ENCODE assay signal across 11 cellular contexts in genomic region chr10:124723826-124724225, GRCh38. TPM values are rescaled to one million over a fixed set of nuclear protein-coding genes. Genes with fewer than 3 reads are reported as not detected.
A peak's percentile ranks its signal among the peaks of the same experiment; 100 is the strongest.
DNase-seq lines count a peak whose midpoint lies in the region; ATAC-seq and TF ChIP-seq lines count a peak whose summit lies in the region.
"Had no signal": no experiment of that assay in that cellular context is flagged by ENCODE, and none has a peak within 500 bp of the region (broad histone marks: within the 10 kb centered on the region; RNA-seq: fewer than 3 reads in every experiment).

No MANE protein-coding gene starts in this region.

- peak overlapping the region; percentile 8 to 38 for H3K4me3 ChIP-seq in mucosa of rectum (ENCODE audit: low read length in 2 of 2)
- H3K4me3 ChIP-seq in thymus (ENCODE audit: low read length) = no peak overlapping the region
- H3K4me3 ChIP-seq: A549 had no signal

- H3K9me3 ChIP-seq in mucosa of rectum (ENCODE audit: control insufficient read depth in 2 of 2, low read length in 2 of 2) = no peaks in the 10 kb centered on the region
- no peaks in the 10 kb centered on the region for H3K9me3 ChIP-seq in thymus (ENCODE audit: control insufficient read depth)
- H3K9me3 ChIP-seq: A549 had no signal

- no peak for ATAC-seq in GM21825 (IDR thresholded peaks at IDR 0.05; ENCODE audit: unreplicated experiment)
- ATAC-seq: A549, PC-3 had no signal

- no peak overlapping the region for H3K4me3 Mint-ChIP-seq in activated CD4-positive, alpha-beta T cell treated with anti-CD3 and anti-CD28 coated beads, Interleukin-2, amount 10 ng/mL, durations not matched to agents 7 days and 5 days
- peak overlapping the region in 2 of 5 experiments; percentile 12 to 28 for H3K4me3 Mint-ChIP-seq in brain

- H3K4me1 ChIP-seq in mucosa of rectum (ENCODE audit: control insufficient read depth in 2 of 2, insufficient read depth in 2 of 2, low read length in 2 of 2) (peaks cover 71 to 88% of the 10 kb centered on the region in 2 donors), thymus (ENCODE audit: control insufficient read depth, insufficient read depth, low read length) (peaks cover 81% of the 10 kb centered on the region)
- H3K4me1 ChIP-seq: A549 had no signal

- H3K36me3 Mint-ChIP-seq in activated CD4-positive, alpha-beta T cell treated with anti-CD3 and anti-CD28 coated beads, Interleukin-2, amount 10 ng/mL, durations not matched to agents 7 days and 5 days (ENCODE audit: low read depth) = peaks cover 32% of the 10 kb centered on the region
- peaks cover 27% of the 10 kb centered on the region for H3K36me3 Mint-ChIP-seq in brain

- no peaks in the 10 kb centered on the region for H3K9me3 Mint-ChIP-seq in activated CD4-positive, alpha-beta T cell treated with anti-CD3 and anti-CD28 coated beads, Interleukin-2, amount 10 ng/mL, durations not matched to agents 7 days and 5 days
- H3K9me3 Mint-ChIP-seq in brain = no peaks in the 10 kb centered on the region

- TF ChIP-seq CTCF in brain (conservative IDR thresholded peaks at IDR 0.05) = no peak

- H3K27ac ChIP-seq in mucosa of rectum (ENCODE audit: low read depth in 2 of 2, low read length in 2 of 2) (peak overlapping the region; percentile 80 to 87), thymus (ENCODE audit: low read depth) (peak overlapping the region; percentile 94)
- H3K27ac ChIP-seq: A549 had no signal

- no peaks in the 10 kb centered on the region for H3K27me3 Mint-ChIP-seq in activated CD4-positive, alpha-beta T cell treated with anti-CD3 and anti-CD28 coated beads, Interleukin-2, amount 10 ng/mL, durations not matched to agents 7 days and 5 days
- no peaks in the 10 kb centered on the region for H3K27me3 Mint-ChIP-seq in brain

- no peak for DNase-seq in activated CD4-positive, alpha-beta T cell treated with anti-CD3 and anti-CD28 coated beads, Interleukin-2, amount 10 ng/mL, durations not matched to agents 7 days and 5 days
- DNase-seq in activated CD4-positive, alpha-beta T cell treated with anti-CD3 and anti-CD28 coated beads, Interleukin-2, amount 50 U/mL, for 4 hours = no peak
- DNase-seq in HK-2 (ENCODE audit: unreplicated experiment) (no peak), anterior cingulate cortex (lab: John Stamatoyannopoulos, UW) (no peak)
- DNase-seq: KG1, PC-3 had no signal

- H3K9ac ChIP-seq in mucosa of rectum (ENCODE audit: low read depth in 1 of 2, low read length in 2 of 2) = peak overlapping the region; percentile 58 to 65

- H3K27ac Mint-ChIP-seq in activated CD4-positive, alpha-beta T cell treated with anti-CD3 and anti-CD28 coated beads, Interleukin-2, amount 10 ng/mL, durations not matched to agents 7 days and 5 days = peak overlapping the region; percentile 86
- peak overlapping the region; percentile 62 to 89 (median 79) for H3K27ac Mint-ChIP-seq in brain

- H3K36me3 ChIP-seq in mucosa of rectum (ENCODE audit: control insufficient read depth in 2 of 2, insufficient read depth in 2 of 2, low read length in 2 of 2) = peaks cover 0 to 3% of the 10 kb centered on the region in 2 donors
- H3K36me3 ChIP-seq in thymus (ENCODE audit: control insufficient read depth, insufficient read depth) = peaks cover 26% of the 10 kb centered on the region

- H3K27me3 ChIP-seq in mucosa of rectum (ENCODE audit: control insufficient read depth in 2 of 2, insufficient read depth in 2 of 2, low read length in 2 of 2) (no peaks in the 10 kb centered on the region), thymus (ENCODE audit: control insufficient read depth, insufficient read depth) (no peaks in the 10 kb centered on the region)

- POLR2A ChIA-PET in activated CD4-positive, alpha-beta T cell treated with anti-CD3 and anti-CD28 coated beads, Interleukin-2, amount 10 ng/mL, durations not matched to agents 7 days and 5 days (lab: Charles Lee) = interaction anchor here (0.6 kb wide), 1 partner anchor 73 kb away, joined by 3 read pairs; no protein-coding TSS in a partner anchor

- peaks cover 84% of the 10 kb centered on the region for H3K4me1 Mint-ChIP-seq in activated CD4-positive, alpha-beta T cell treated with anti-CD3 and anti-CD28 coated beads, Interleukin-2, amount 10 ng/mL, durations not matched to agents 7 days and 5 days
- H3K4me1 Mint-ChIP-seq in brain = peaks cover 94% of the 10 kb centered on the region

- WGBS in thymus = 91% methylated on average over 9 of the region's 9 CpGs

- CTCF ChIA-PET in activated CD4-positive, alpha-beta T cell treated with anti-CD3 and anti-CD28 coated beads, Interleukin-2, amount 10 ng/mL, durations not matched to agents 7 days and 5 days (lab: Charles Lee) = interaction anchor here (1.6 to 16.4 kb wide), 4 partner anchors 10 to 20 kb away, joined by 3 to 209 read pairs (median 10); no protein-coding TSS in a partner anchor

RNA-seq across cellular contexts. Expression of gene FAM53B, which starts 20.4 kb away (rescaled TPM):
- total RNA-seq in activated CD4-positive, alpha-beta T cell treated with anti-CD3 and anti-CD28 coated beads, Interleukin-2, amount 10 ng/mL, durations not matched to agents 7 days and 5 days = 10 to 100 TPM; 30.1 to 30.9 TPM
- polyA plus RNA-seq in brain (ENCODE audit: insufficient read depth, low read depth, low replicate concordance) (25.9 TPM), thymus (46.2 TPM)
